1 cellular context compared by ENCODE assay signal in genomic region chr1:23583727-23584126, GRCh38. TPM values are rescaled to one million over a fixed set of nuclear protein-coding genes. Genes with fewer than 3 reads are reported as not detected.
"Had no signal": no experiment of that assay in that cellular context is flagged by ENCODE, and none has a peak within 500 bp of the region (broad histone marks: within the 10 kb centered on the region; RNA-seq: fewer than 3 reads in every experiment).

No MANE protein-coding gene starts in this region.

RNA-seq across cellular contexts. Expression of gene E2F2, which starts 52.7 kb away (rescaled TPM):
- total RNA-seq: ascending aorta had no signal
